Comparison of ENCODE assay signal across 16 cellular contexts in the genomic region with DNA sequence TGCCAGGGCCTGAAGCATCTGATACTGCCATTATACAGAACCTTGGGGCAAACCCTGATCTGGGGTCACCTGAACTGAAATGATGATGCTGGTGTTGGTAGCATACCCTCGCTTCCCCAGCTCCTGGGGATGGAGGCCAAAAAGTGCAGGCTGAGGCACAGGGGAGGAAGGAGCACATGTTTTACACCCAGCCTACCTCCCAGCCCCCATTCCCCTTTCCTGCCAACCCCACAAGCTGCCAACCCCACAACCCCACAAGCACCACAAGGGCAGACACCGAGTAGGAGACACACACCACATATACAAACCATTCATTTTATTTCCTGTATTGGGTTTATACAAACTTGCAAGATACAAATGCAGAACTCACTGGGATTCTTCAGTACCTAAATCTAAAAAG.
DNase-seq lines count a peak whose midpoint lies in the region; ATAC-seq lines count a peak whose summit lies in the region.
"Had no signal": no experiment of that assay in that cellular context is flagged by ENCODE, and none has a peak within 500 bp of the region (broad histone marks: within the 10 kb centered on the region; RNA-seq: fewer than 3 reads in every experiment).

No MANE protein-coding gene starts in this region.

- DNase-seq in D341Med (ENCODE audit: low spot score) = peak; percentile 8
- peak; percentile 18 for DNase-seq in GDM1 (lab: John Stamatoyannopoulos, UW)
- DNase-seq in effector memory CD8-positive, alpha-beta T cell = no peak
- no peak for DNase-seq in NCI-H2081 treated with DMSO at 0.1 percent for 48 hours (lab: John Stamatoyannopoulos, UW)
- DNase-seq in effector CD8-positive, alpha-beta T cell (lab: John Stamatoyannopoulos, UW) = no peak
- DNase-seq in NCI-H1105 treated with DMSO at 0.1 percent for 48 hours (lab: John Stamatoyannopoulos, UW) = no peak
- DNase-seq: C1 segment of cervical spinal cord; Calu3; CD4-positive, alpha-beta memory T cell; COR-L47; DMS153; DND-41; GM23248; H7; HCEC 1CT had no signal

- no peaks in the 10 kb centered on the region for H3K36me3 Mint-ChIP-seq in effector memory CD8-positive, alpha-beta T cell (ENCODE audit: insufficient read depth)
- H3K36me3 Mint-ChIP-seq: CD4-positive, alpha-beta memory T cell had no signal

- peaks cover 8 to 18% of the 10 kb centered on the region in 2 donors for H3K4me1 Mint-ChIP-seq in effector memory CD8-positive, alpha-beta T cell (ENCODE audit: low read depth in 2 of 2)

- H3K9me3 Mint-ChIP-seq in effector memory CD8-positive, alpha-beta T cell = no peaks in the 10 kb centered on the region
- H3K9me3 Mint-ChIP-seq: CD4-positive, alpha-beta memory T cell had no signal

- H3K4me3 Mint-ChIP-seq in effector memory CD8-positive, alpha-beta T cell = no peak overlapping the region
- H3K4me3 Mint-ChIP-seq: CD4-positive, alpha-beta memory T cell had no signal

- H3K27ac Mint-ChIP-seq in effector memory CD8-positive, alpha-beta T cell = peak overlapping the region in 1 of 2 donors; percentile 59
- H3K27ac Mint-ChIP-seq: CD4-positive, alpha-beta memory T cell had no signal

- ATAC-seq in effector memory CD8-positive, alpha-beta T cell (replicated peaks) = peak; percentile 52
- ATAC-seq: GM12878 had no signal

- H3K27me3 Mint-ChIP-seq in effector memory CD8-positive, alpha-beta T cell = peaks cover 25 to 31% of the 10 kb centered on the region in 2 donors

Comparison
In these comparisons a context has a peak if more than half of its experiments do, and no peak if none do; other contexts are left out.
1. DNase-seq: peak in D341Med (single experiment) and GDM1 (single experiment); none in effector memory CD8-positive, alpha-beta T cell (0 of 3), NCI-H2081 treated with DMSO at 0.1 percent for 48 hours (single experiment), effector CD8-positive, alpha-beta T cell (single experiment) and NCI-H1105 treated with DMSO at 0.1 percent for 48 hours (single experiment).